ENCODE assay signal across 18 cellular contexts in genomic region chr1:234909851-234910250, GRCh38.
DNase-seq lines count a peak whose midpoint lies in the region; ATAC-seq, FAIRE-seq and TF ChIP-seq lines count a peak whose summit lies in the region.
"Had no signal": no experiment of that assay in that cellular context is flagged by ENCODE, and none has a peak within 500 bp of the region (broad histone marks: within the 10 kb centered on the region; RNA-seq: fewer than 3 reads in every experiment).

No MANE protein-coding gene starts in this region.

- no peak for TF ChIP-seq RAD21 in K562 (CRISPR knock-in tag; conservative IDR thresholded peaks at IDR 0.05 in 1 of 2, IDR thresholded peaks at IDR 0.05 in 1 of 2)

- no peaks in the 10 kb centered on the region for H3K9me3 Mint-ChIP-seq in immature natural killer cell
- no peaks in the 10 kb centered on the region for H3K9me3 Mint-ChIP-seq in activated T-cell treated with anti-CD3 and anti-CD28 coated beads, Interleukin-2, amount 50 U/mL, for 4 hours
- no peaks in the 10 kb centered on the region for H3K9me3 Mint-ChIP-seq in activated naive CD8-positive, alpha-beta T cell treated with anti-CD3 and anti-CD28 coated beads for 36 hours
- H3K9me3 Mint-ChIP-seq in activated naive CD8-positive, alpha-beta T cell treated with anti-CD3 and anti-CD28 coated beads, Interleukin-2, amount 50 U/mL, for 24 hours, result no peaks in the 10 kb centered on the region

- TF ChIP-seq CTCF in Panc1 (IDR thresholded peaks at IDR 0.05), result no peak
- no peak for TF ChIP-seq CTCF in K562 (IDR thresholded peaks at IDR 0.05 in 2 of 3, conservative IDR thresholded peaks at IDR 0.05 in 1 of 3; ENCODE audit: insufficient read depth in 2 of 3, low read depth in 1 of 3, low read length in 3 of 3)

- no peaks in the 10 kb centered on the region for H3K9me1 ChIP-seq in K562 (ENCODE audit: control insufficient read depth, insufficient read depth, low read length)

- intact Hi-C loops in Panc1 (cut with micrococcal nuclease; ENCODE audit: unreplicated experiment) (no loop called here), K562 (cut with micrococcal nuclease) (no loop called here)

- no peak for TF ChIP-seq EP300 in K562 (IDR thresholded peaks at IDR 0.05; ENCODE audit: low read length)

- WGBS in K562 (ENCODE audit: insufficient coverage, low coverage, missing lambda C conversion rate), result 63% methylated on average over 4 of the region's 4 CpGs

- H3K9me3 ChIP-seq in Panc1 (ENCODE audit: control insufficient read depth, insufficient read depth, low read depth, low read length) (no peaks in the 10 kb centered on the region), K562 (replicated peaks; ENCODE audit: control insufficient read depth, insufficient read depth, low read depth, low read length) (no peaks in the 10 kb centered on the region)
- H3K9me3 ChIP-seq: HAP-1 had no signal

- POLR2A ChIA-PET in Panc1 (lab: Charles Lee), result no interaction called here
- POLR2A ChIA-PET in K562 (lab: Yijun Ruan, JAX), result interaction anchor here (0.5 kb wide), 1 partner anchor 44 kb away, joined by 3 read pairs; no protein-coding TSS in a partner anchor

- H3K4me2 ChIP-seq in K562 (ENCODE audit: insufficient read depth, low read length), result no peak overlapping the region

- no peak for FAIRE-seq in K562 (lab: Jason Lieb, UNC)
- FAIRE-seq: GM12891, GM18507, H54 had no signal

- H3K27ac ChIP-seq in Panc1 (ENCODE audit: low read length) (peak overlapping the region; percentile 66; the same call in 1 of the 2 replicates), K562 (ENCODE audit: extremely low read depth, low read depth, low read length) (no peak overlapping the region)

- H3K27me3 Mint-ChIP-seq in immature natural killer cell (ENCODE audit: low read depth in 3 of 3), result peaks cover 0 to 10% (median 2%) of the 10 kb centered on the region in 3 donors
- H3K27me3 Mint-ChIP-seq in activated T-cell treated with anti-CD3 and anti-CD28 coated beads, Interleukin-2, amount 50 U/mL, for 4 hours (ENCODE audit: low read depth), result no peaks in the 10 kb centered on the region
- no peaks in the 10 kb centered on the region for H3K27me3 Mint-ChIP-seq in activated naive CD8-positive, alpha-beta T cell treated with anti-CD3 and anti-CD28 coated beads for 36 hours
- no peaks in the 10 kb centered on the region for H3K27me3 Mint-ChIP-seq in activated naive CD8-positive, alpha-beta T cell treated with anti-CD3 and anti-CD28 coated beads, Interleukin-2, amount 50 U/mL, for 24 hours
- H3K27me3 Mint-ChIP-seq: CD4-positive, alpha-beta memory T cell had no signal

- no peak overlapping the region for H3K9ac ChIP-seq in K562 (ENCODE audit: insufficient read depth in 1 of 2, low read depth in 2 of 2, low read length in 2 of 2)

- no peak overlapping the region for H3K4me3 ChIP-seq in Panc1 (ENCODE audit: low read depth in 2 of 2, low read length in 2 of 2)
- no peak overlapping the region for H3K4me3 ChIP-seq in K562
- H3K4me3 ChIP-seq: HAP-1 had no signal

- ATAC-seq in Panc1 (no peak), K562 (no peak)
- no peak for ATAC-seq in activated T-cell treated with anti-CD3 and anti-CD28 coated beads, Interleukin-2, amount 50 U/mL, for 4 hours
- no peak for ATAC-seq in activated naive CD8-positive, alpha-beta T cell treated with anti-CD3 and anti-CD28 coated beads, Interleukin-2, amount 50 U/mL, for 24 hours

- H3K27ac Mint-ChIP-seq in immature natural killer cell, result peak overlapping the region in 4 of 6 donors; percentile 29 to 82 (median 44)
- H3K27ac Mint-ChIP-seq in activated naive CD8-positive, alpha-beta T cell treated with anti-CD3 and anti-CD28 coated beads for 36 hours, result no peak overlapping the region
- no peak overlapping the region for H3K27ac Mint-ChIP-seq in activated naive CD8-positive, alpha-beta T cell treated with anti-CD3 and anti-CD28 coated beads, Interleukin-2, amount 50 U/mL, for 24 hours

- no peaks in the 10 kb centered on the region for H3K36me3 ChIP-seq in Panc1 (ENCODE audit: control insufficient read depth, insufficient read depth, low read length)
- no peaks in the 10 kb centered on the region for H3K36me3 ChIP-seq in K562 (ENCODE audit: control insufficient read depth, insufficient read depth, low read length)
- H3K36me3 ChIP-seq: HAP-1 had no signal

- H4K20me1 ChIP-seq in K562 (replicated peaks; ENCODE audit: control insufficient read depth, insufficient read depth, low read length), result no peaks in the 10 kb centered on the region

- in situ Hi-C loops in Panc1 (cut with HindIII; ENCODE audit: low pct_unique_long_range_greater_than_20kb, low sequenced_read_pairs), result no loop called here
- in situ Hi-C loops in K562 (cut with MboI), result no loop called here

- H3K36me3 Mint-ChIP-seq in immature natural killer cell, result no peaks in the 10 kb centered on the region
- no peaks in the 10 kb centered on the region for H3K36me3 Mint-ChIP-seq in activated T-cell treated with anti-CD3 and anti-CD28 coated beads, Interleukin-2, amount 50 U/mL, for 4 hours (ENCODE audit: insufficient read depth)
- H3K36me3 Mint-ChIP-seq in activated naive CD8-positive, alpha-beta T cell treated with anti-CD3 and anti-CD28 coated beads for 36 hours, result no peaks in the 10 kb centered on the region
- H3K36me3 Mint-ChIP-seq in activated naive CD8-positive, alpha-beta T cell treated with anti-CD3 and anti-CD28 coated beads, Interleukin-2, amount 50 U/mL, for 24 hours (ENCODE audit: low read depth), result no peaks in the 10 kb centered on the region
- H3K36me3 Mint-ChIP-seq: CD4-positive, alpha-beta memory T cell had no signal

- DNase-seq in Panc1 (ENCODE audit: low read depth, low spot score) (no peak), K562 (ENCODE audit: extremely low read depth in 1 of 4, low spot score in 3 of 4) (no peak), immature natural killer cell (no peak)
- DNase-seq in activated T-cell treated with anti-CD3 and anti-CD28 coated beads, Interleukin-2, amount 50 U/mL, for 4 hours, result no peak
- no peak for DNase-seq in activated naive CD8-positive, alpha-beta T cell treated with anti-CD3 and anti-CD28 coated beads for 36 hours
- DNase-seq in activated naive CD8-positive, alpha-beta T cell treated with anti-CD3 and anti-CD28 coated beads, Interleukin-2, amount 50 U/mL, for 24 hours, result no peak
- DNase-seq: C1 segment of cervical spinal cord; Calu3; CD4-positive, alpha-beta memory T cell; COR-L47; DMS53; DMS79 treated with DMSO at 0.1 percent for 48 hours; GF-D8; GOT3 had no signal

- CTCF ChIA-PET in Panc1 (lab: Charles Lee) (no interaction called here), K562 (lab: Yijun Ruan, JAX; ENCODE audit: low intra/inter-chr PET ratio) (no interaction called here)

- BruUV-seq in Panc1 (replicated peaks; lab: Mats Ljungman, UMichigan) (no TSS peak), K562 (replicated peaks; lab: Mats Ljungman, UMichigan) (no TSS peak)

- H3K4me1 Mint-ChIP-seq in immature natural killer cell, result peaks cover 41 to 44% of the 10 kb centered on the region in 2 donors
- peaks cover 31% of the 10 kb centered on the region for H3K4me1 Mint-ChIP-seq in activated T-cell treated with anti-CD3 and anti-CD28 coated beads, Interleukin-2, amount 50 U/mL, for 4 hours (ENCODE audit: low read depth)
- H3K4me1 Mint-ChIP-seq in activated naive CD8-positive, alpha-beta T cell treated with anti-CD3 and anti-CD28 coated beads for 36 hours, result peaks cover 21% of the 10 kb centered on the region
- peaks cover 18% of the 10 kb centered on the region for H3K4me1 Mint-ChIP-seq in activated naive CD8-positive, alpha-beta T cell treated with anti-CD3 and anti-CD28 coated beads, Interleukin-2, amount 50 U/mL, for 24 hours

- H3K4me1 ChIP-seq in Panc1 (ENCODE audit: control insufficient read depth, insufficient read depth, low read length), result no peaks in the 10 kb centered on the region
- H3K4me1 ChIP-seq in K562 (replicated peaks in 1 of 2; ENCODE audit: control insufficient read depth in 2 of 2, insufficient read depth in 2 of 2, low read length in 2 of 2), result no peaks in the 10 kb centered on the region; a peak in 1 of 5 replicates
- H3K4me1 ChIP-seq: HAP-1 had no signal

- no peaks in the 10 kb centered on the region for H3K79me2 ChIP-seq in K562 (ENCODE audit: control insufficient read depth, insufficient read depth, low read length)

- H3K27me3 ChIP-seq in Panc1 (ENCODE audit: control insufficient read depth, insufficient read depth, low read length), result no peaks in the 10 kb centered on the region
- H3K27me3 ChIP-seq in K562 (ENCODE audit: control insufficient read depth in 2 of 2, insufficient read depth in 2 of 2, low read length in 2 of 2), result no peaks in the 10 kb centered on the region

- H2AFZ ChIP-seq in K562 (ENCODE audit: low read depth, low read length), result no peak overlapping the region

- TF ChIP-seq POLR2A in K562 (conservative IDR thresholded peaks at IDR 0.05), result no peak

- H3K4me3 Mint-ChIP-seq in immature natural killer cell, result no peak overlapping the region
- H3K4me3 Mint-ChIP-seq in activated T-cell treated with anti-CD3 and anti-CD28 coated beads, Interleukin-2, amount 50 U/mL, for 4 hours, result no peak overlapping the region
- no peak overlapping the region for H3K4me3 Mint-ChIP-seq in activated naive CD8-positive, alpha-beta T cell treated with anti-CD3 and anti-CD28 coated beads for 36 hours
- H3K4me3 Mint-ChIP-seq in activated naive CD8-positive, alpha-beta T cell treated with anti-CD3 and anti-CD28 coated beads, Interleukin-2, amount 50 U/mL, for 24 hours, result no peak overlapping the region
- H3K4me3 Mint-ChIP-seq: CD4-positive, alpha-beta memory T cell had no signal

TF ChIP-seq in K562, 482 proteins besides CTCF, POLR2A, EP300 and RAD21 (continues in another document):
- TF ChIP-seq PHB (CRISPR knock-in tag; IDR thresholded peaks at IDR 0.05), result no peak
- no peak for TF ChIP-seq CEBPG (CRISPR knock-in tag; IDR thresholded peaks at IDR 0.05)
- peak in 1 of 2 experiments; percentile 21; a peak in 2 of 4 replicates for TF ChIP-seq CEBPG (tag; conservative IDR thresholded peaks at IDR 0.05 in 1 of 2, IDR thresholded peaks at IDR 0.05 in 1 of 2)
- TF ChIP-seq L3MBTL2 (IDR thresholded peaks at IDR 0.05), result no peak
- TF ChIP-seq ZNF324 (CRISPR knock-in tag; IDR thresholded peaks at IDR 0.05), result no peak
- no peak for TF ChIP-seq MEIS2 (IDR thresholded peaks at IDR 0.05; ENCODE audit: partially characterized antibody)
- TF ChIP-seq CEBPB (tag; IDR thresholded peaks at IDR 0.05), result peak; percentile 62
- TF ChIP-seq THRB (CRISPR knock-in tag; conservative IDR thresholded peaks at IDR 0.05), result no peak

Comparison
In these comparisons a context has a peak if more than half of its experiments do, and no peak if none do; other contexts are left out.
1. H3K27ac Mint-ChIP-seq: peak in immature natural killer cell (4 of 6); none in activated naive CD8-positive, alpha-beta T cell treated with anti-CD3 and anti-CD28 coated beads for 36 hours (single experiment) and activated naive CD8-positive, alpha-beta T cell treated with anti-CD3 and anti-CD28 coated beads, Interleukin-2, amount 50 U/mL, for 24 hours (single experiment).